Comparison of ENCODE assay signal across 10 cellular contexts in genomic region chr4:139222215-139222614, GRCh38. TPM values are rescaled to one million over a fixed set of nuclear protein-coding genes. Genes with fewer than 3 reads are reported as not detected.
"Had no signal": no experiment of that assay in that cellular context is flagged by ENCODE, and none has a peak within 500 bp of the region (broad histone marks: within the 10 kb centered on the region; RNA-seq: fewer than 3 reads in every experiment).

No MANE protein-coding gene starts in this region.

- H3K36me3 Mint-ChIP-seq: IgD-negative memory B cell had no signal

- FAIRE-seq: HepG2 had no signal

- H3K4me3 ChIP-seq: GM23248, HAP-1 had no signal

- H3K36me3 ChIP-seq: HAP-1 had no signal

- H3K9ac ChIP-seq: GM23248 had no signal

- DNase-seq: GM23248, H7, HFFc6, KG1 had no signal

- H3K27ac Mint-ChIP-seq: HFFc6, IgD-negative memory B cell had no signal

- ATAC-seq: HCT116 had no signal

- H3K27ac ChIP-seq: GM23248, HL-60 had no signal

- H3K9me3 Mint-ChIP-seq: HFFc6, IgD-negative memory B cell had no signal

- H3K4me3 Mint-ChIP-seq: HFFc6, IgD-negative memory B cell had no signal

- H3K27me3 Mint-ChIP-seq: IgD-negative memory B cell had no signal

- H2AFZ ChIP-seq: GM23248 had no signal

RNA-seq across cellular contexts. Expression of gene MGARP, which starts 57.8 kb away (rescaled TPM):
- total RNA-seq: HT1080 had no signal
